ENCODE assay signal across 18 cellular contexts in the genomic region with DNA sequence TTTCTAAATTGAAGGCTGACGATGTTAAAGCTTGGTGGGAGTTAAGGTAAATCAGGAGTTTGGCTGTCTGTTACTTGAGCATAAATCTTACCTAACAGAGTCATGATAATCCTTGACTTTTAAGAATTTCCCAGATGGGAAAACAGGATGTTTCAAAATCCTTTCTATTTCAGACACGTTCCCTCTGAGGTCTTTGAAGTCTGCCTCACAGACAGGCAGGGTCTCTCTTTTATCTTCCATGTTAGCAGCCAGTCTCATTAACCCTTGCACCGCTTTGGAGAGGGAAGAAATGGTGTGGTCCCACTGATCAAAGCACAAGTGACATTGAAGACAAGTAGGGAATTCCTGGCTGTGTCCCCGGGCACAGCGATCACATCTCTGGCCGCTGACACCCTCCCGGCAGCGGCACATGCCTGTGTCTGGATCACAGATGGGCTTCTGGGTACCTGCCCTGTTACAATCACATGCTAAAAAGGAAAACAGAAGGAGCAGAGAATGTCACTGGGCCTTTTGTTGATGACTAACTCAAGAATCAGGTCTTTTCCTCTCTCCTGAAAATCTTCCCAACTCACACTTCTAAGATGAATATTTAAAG.
"Had no signal": no experiment of that assay in that cellular context is flagged by ENCODE, and none has a peak within 500 bp of the region (broad histone marks: within the 10 kb centered on the region; RNA-seq: fewer than 3 reads in every experiment).

No MANE protein-coding gene starts in this region.

- H3K36me3 ChIP-seq: cardiac muscle cell, heart left ventricle, transverse colon had no signal

- H3K27ac Mint-ChIP-seq: activated CD8-positive, alpha-beta T cell treated with anti-CD3 and anti-CD28 coated beads for 36 hours; naive thymus-derived CD8-positive, alpha-beta T cell; progenitor cell of endocrine pancreas had no signal

- H3K9me3 ChIP-seq: heart left ventricle, transverse colon had no signal

- H3K27me3 ChIP-seq: cardiac muscle cell, foreskin keratinocyte, heart left ventricle, transverse colon had no signal

- DNase-seq: activated CD4-positive, alpha-beta T cell treated with anti-CD3 and anti-CD28 coated beads for 4 hours; activated CD8-positive, alpha-beta T cell treated with anti-CD3 and anti-CD28 coated beads for 36 hours; activated effector memory CD4-positive, alpha-beta T cell treated with Interleukin-2 at 50 U/mL for 16 hours; activated naive CD4-positive, alpha-beta T cell treated with anti-CD3 and anti-CD28 coated beads, Interleukin-2, amount 50 U/mL, for 16 hours; activated T-cell treated with anti-CD3 and anti-CD28 coated beads, Interleukin-2, amount 50 U/mL, for 4 hours; foreskin keratinocyte; heart left ventricle; naive thymus-derived CD8-positive, alpha-beta T cell; nucleus accumbens; right cardiac atrium; stimulated activated naive CD8-positive, alpha-beta T cell treated with anti-CD3 and anti-CD28 coated beads, Interleukin-15, Interleukin-2, amounts not matched to agents 100 U/mL and 50 U/mL, for 24 hours; T-helper 2 cell; transverse colon had no signal

- H3K4me1 ChIP-seq: foreskin keratinocyte had no signal

- H3K27me3 Mint-ChIP-seq: activated CD8-positive, alpha-beta T cell treated with anti-CD3 and anti-CD28 coated beads for 36 hours; progenitor cell of endocrine pancreas had no signal

- H3K9me3 Mint-ChIP-seq: activated CD8-positive, alpha-beta T cell treated with anti-CD3 and anti-CD28 coated beads for 36 hours; activated T-cell treated with anti-CD3 and anti-CD28 coated beads, Interleukin-2, amount 50 U/mL, for 4 hours; naive thymus-derived CD8-positive, alpha-beta T cell had no signal

- H3K4me2 ChIP-seq: smooth muscle cell had no signal

- H3K4me3 ChIP-seq: cardiac muscle cell, coronary artery, heart left ventricle, smooth muscle cell, transverse colon had no signal

- ATAC-seq: activated CD8-positive, alpha-beta T cell treated with anti-CD3 and anti-CD28 coated beads for 36 hours; activated T-cell treated with anti-CD3 and anti-CD28 coated beads, Interleukin-2, amount 50 U/mL, for 4 hours; esophagus mucosa; foreskin keratinocyte; naive thymus-derived CD8-positive, alpha-beta T cell; stimulated activated naive CD8-positive, alpha-beta T cell treated with anti-CD3 and anti-CD28 coated beads, Interleukin-15, Interleukin-2, amounts not matched to agents 100 U/mL and 50 U/mL, for 24 hours had no signal

- H3K4me3 Mint-ChIP-seq: activated CD8-positive, alpha-beta T cell treated with anti-CD3 and anti-CD28 coated beads for 36 hours; activated T-cell treated with anti-CD3 and anti-CD28 coated beads, Interleukin-2, amount 50 U/mL, for 4 hours; naive thymus-derived CD8-positive, alpha-beta T cell had no signal

- H3K4me1 Mint-ChIP-seq: naive thymus-derived CD8-positive, alpha-beta T cell had no signal

- H3K27ac ChIP-seq: cardiac muscle cell, coronary artery, foreskin keratinocyte, heart left ventricle, transverse colon had no signal
